In the genomic region with DNA sequence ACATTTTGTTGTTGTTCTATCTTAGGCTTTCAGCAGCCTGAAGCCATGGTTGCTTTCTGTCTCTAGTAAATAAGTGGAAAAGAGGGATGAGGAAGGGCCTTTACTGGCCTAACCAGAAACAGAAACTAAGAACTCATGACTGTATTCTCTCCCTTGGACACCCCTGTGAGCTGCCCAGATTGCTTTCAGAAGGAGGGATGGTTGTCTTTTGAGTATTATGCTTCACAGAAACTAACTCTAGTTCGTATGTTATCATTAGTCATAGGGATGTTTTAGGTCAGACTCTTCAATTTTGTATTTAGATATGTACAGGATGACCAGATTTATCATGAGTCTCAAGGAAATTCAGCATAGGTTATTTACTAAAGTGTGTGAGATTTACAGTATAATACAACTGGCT, we compare ENCODE assay signal across 22 cellular contexts. TPM values are rescaled to one million over a fixed set of nuclear protein-coding genes. Genes with fewer than 3 reads are reported as not detected.
DNase-seq lines count a peak whose midpoint lies in the region; ATAC-seq, FAIRE-seq and TF ChIP-seq lines count a peak whose summit lies in the region.
"Had no signal": no experiment of that assay in that cellular context is flagged by ENCODE, and none has a peak within 500 bp of the region (broad histone marks: within the 10 kb centered on the region; RNA-seq: fewer than 3 reads in every experiment).

No MANE protein-coding gene starts in this region.

- no peak overlapping the region for H2AFZ ChIP-seq in GM12878 (ENCODE audit: control insufficient read depth, low read depth, low read length)
- H2AFZ ChIP-seq: neural progenitor cell had no signal

- RAD21 ChIA-PET in GM12878 (lab: Charles Lee; ENCODE audit: unreplicated experiment) = no interaction called here

- H3K27me3 Mint-ChIP-seq in CD4-positive, CD25-positive, alpha-beta regulatory T cell = no peaks in the 10 kb centered on the region
- H3K27me3 Mint-ChIP-seq in chondrocyte (ENCODE audit: low read depth) = no peaks in the 10 kb centered on the region

- no peak overlapping the region for H3K4me2 ChIP-seq in GM12878 (ENCODE audit: control insufficient read depth, insufficient read depth)
- H3K4me2 ChIP-seq: neural progenitor cell had no signal

- intact Hi-C loops in GM12878 (cut with micrococcal nuclease; ENCODE audit: unreplicated experiment) (no loop called here), dorsolateral prefrontal cortex (cut with DNase I) (no loop called here), heart left ventricle (cut with DNase I) (no loop called here)

- no peaks in the 10 kb centered on the region for H4K20me1 ChIP-seq in GM12878 (ENCODE audit: control insufficient read depth, insufficient read depth)

- DNase-seq in CD4-positive, CD25-positive, alpha-beta regulatory T cell = no peak
- DNase-seq in GM12878 (ENCODE audit: low read depth, low spot score) (no peak), dorsolateral prefrontal cortex (no peak), chondrocyte (ENCODE audit: low spot score) (no peak), heart left ventricle (no peak), DMS79 (lab: John Stamatoyannopoulos, UW) (no peak)
- DNase-seq: dermis blood vessel endothelial cell; erythroblast; heart right ventricle; kidney glomerular epithelial cell; midbrain; NCI-H1694; NCI-H226; RPMI8226; stimulated activated CD4-positive, alpha-beta T cell treated with anti-CD3 and anti-CD28 coated beads, Interleukin-15, amount 100 ng/mL, for 24 hours; SW 1271 had no signal

- H3K36me3 ChIP-seq in CD4-positive, CD25-positive, alpha-beta regulatory T cell (ENCODE audit: control insufficient read depth, insufficient read depth, low read length) = peaks cover 52% of the 10 kb centered on the region
- peaks cover 6 to 38% of the 10 kb centered on the region in 2 experiments; a peak in 3 of 4 replicates for H3K36me3 ChIP-seq in GM12878 (ENCODE audit: control insufficient read depth in 2 of 2, insufficient read depth in 2 of 2, low read length in 1 of 2)
- H3K36me3 ChIP-seq in heart left ventricle = peaks cover 0 to 75% (median 33%) of the 10 kb centered on the region in 9 donors

- no peak for TF ChIP-seq EP300 in GM12878 (IDR thresholded peaks at IDR 0.05; ENCODE audit: borderline replicate concordance in 1 of 2, control insufficient read depth in 1 of 2, low read depth in 2 of 2, low read length in 2 of 2)

- TF ChIP-seq CTCF in GM12878 (IDR thresholded peaks at IDR 0.05 in 2 of 3, conservative IDR thresholded peaks at IDR 0.05 in 1 of 3; ENCODE audit: control insufficient read depth in 2 of 3, extremely low read depth in 1 of 3, insufficient read depth in 1 of 3, low read depth in 3 of 3, low read length in 3 of 3) = no peak
- no peak for TF ChIP-seq CTCF in dorsolateral prefrontal cortex (IDR thresholded peaks at IDR 0.05 in 54 of 56, conservative IDR thresholded peaks at IDR 0.05 in 2 of 56; ENCODE audit: low read depth in 1 of 56, partially characterized antibody in 56 of 56)
- no peak for TF ChIP-seq CTCF in chondrocyte (IDR thresholded peaks at IDR 0.05)
- TF ChIP-seq CTCF in heart left ventricle (IDR thresholded peaks at IDR 0.05) = no peak

- CTCF ChIA-PET in GM12878 (lab: Yijun Ruan, JAX) = interaction anchor here (1.4 kb wide), 1 partner anchor 34 kb away, joined by 3 read pairs; no protein-coding TSS in a partner anchor

- WGBS in GM12878 (ENCODE audit: insufficient coverage, insufficient replicate concordance, low lambda C conversion rate, missing lambda C conversion rate) = 0% methylated on average over 1 of the region's 1 CpG
- 82 to 96% (median 94%) methylated on average over 1 of the region's 1 CpG for WGBS in heart left ventricle, 4 donors

- peaks cover 3% of the 10 kb centered on the region for H3K79me2 ChIP-seq in GM12878 (ENCODE audit: control insufficient read depth, insufficient read depth, low read length)

- SMC1A ChIA-PET in GM12878 (lab: Charles Lee; ENCODE audit: uncharacterized antibody, unreplicated experiment) = interaction anchor here (0.8 to 1.4 kb wide), 2 partner anchors 12 to 34 kb away, joined by 3 read pairs; no protein-coding TSS in a partner anchor

- no peak overlapping the region for H3K4me3 ChIP-seq in CD4-positive, CD25-positive, alpha-beta regulatory T cell (ENCODE audit: low read depth, low read length)
- H3K4me3 ChIP-seq in GM12878 (no peak overlapping the region), dorsolateral prefrontal cortex (no peak overlapping the region), heart left ventricle (no peak overlapping the region)
- H3K4me3 ChIP-seq: heart right ventricle, neural progenitor cell had no signal

- no peaks in the 10 kb centered on the region for H3K9me3 ChIP-seq in CD4-positive, CD25-positive, alpha-beta regulatory T cell (ENCODE audit: control insufficient read depth in 2 of 2, low read length in 2 of 2)
- no peaks in the 10 kb centered on the region for H3K9me3 ChIP-seq in GM12878 (replicated peaks; ENCODE audit: control insufficient read depth, insufficient read depth, low read length)
- no peaks in the 10 kb centered on the region for H3K9me3 ChIP-seq in heart left ventricle
- H3K9me3 ChIP-seq: heart right ventricle had no signal

- BruUV-seq in GM12878 (replicated peaks; lab: Mats Ljungman, UMichigan) = no TSS peak

- H3K27ac Mint-ChIP-seq in CD4-positive, CD25-positive, alpha-beta regulatory T cell = peak overlapping the region in 2 of 3 donors; percentile 34 to 63
- H3K27ac Mint-ChIP-seq in chondrocyte (ENCODE audit: unreplicated experiment) = no peak overlapping the region
- H3K27ac Mint-ChIP-seq: neural progenitor cell had no signal

- no peak for FAIRE-seq in GM12878 (lab: Jason Lieb, UNC)
- FAIRE-seq: G401.6, GM12892 had no signal

- TF ChIP-seq POLR2A in GM12878 (IDR thresholded peaks at IDR 0.05; ENCODE audit: low read depth, low read length) (no peak), heart left ventricle (IDR thresholded peaks at IDR 0.05) (no peak)

- no peaks in the 10 kb centered on the region for H3K4me1 ChIP-seq in CD4-positive, CD25-positive, alpha-beta regulatory T cell (ENCODE audit: control insufficient read depth, insufficient read depth, low read length, poor library complexity, severe bottlenecking)
- H3K4me1 ChIP-seq in GM12878 (ENCODE audit: control insufficient read depth, insufficient read depth, low read length) (no peaks in the 10 kb centered on the region), heart left ventricle (no peaks in the 10 kb centered on the region)
- H3K4me1 ChIP-seq: heart right ventricle, neural progenitor cell had no signal

- TF ChIP-seq RAD21 in GM12878 (IDR thresholded peaks at IDR 0.05; ENCODE audit: insufficient read depth, low read depth, low read length) = no peak

- H3K36me3 Mint-ChIP-seq in CD4-positive, CD25-positive, alpha-beta regulatory T cell = peaks cover 23% of the 10 kb centered on the region
- peaks cover 9% of the 10 kb centered on the region for H3K36me3 Mint-ChIP-seq in chondrocyte (ENCODE audit: low read depth)

- POLR2A ChIA-PET in GM12878 (lab: Charles Lee) = interaction anchor here (0.9 kb wide), 1 partner anchor 16 kb away, joined by 3 read pairs; no protein-coding TSS in a partner anchor

- H3K27me3 ChIP-seq in CD4-positive, CD25-positive, alpha-beta regulatory T cell (ENCODE audit: control insufficient read depth, insufficient read depth, low read length) = no peaks in the 10 kb centered on the region
- H3K27me3 ChIP-seq in GM12878 (replicated peaks in 1 of 2; ENCODE audit: control insufficient read depth in 2 of 2, insufficient read depth in 2 of 2, low read length in 1 of 2) (no peaks in the 10 kb centered on the region), dorsolateral prefrontal cortex (no peaks in the 10 kb centered on the region), heart left ventricle (no peaks in the 10 kb centered on the region)
- H3K27me3 ChIP-seq: heart right ventricle, neural progenitor cell had no signal

- H3K4me3 Mint-ChIP-seq in CD4-positive, CD25-positive, alpha-beta regulatory T cell = no peak overlapping the region
- H3K4me3 Mint-ChIP-seq in chondrocyte (ENCODE audit: unreplicated experiment) = no peak overlapping the region
- H3K4me3 Mint-ChIP-seq: brain, neural progenitor cell had no signal

- H3K9me3 Mint-ChIP-seq in CD4-positive, CD25-positive, alpha-beta regulatory T cell = peaks cover 0 to 2% (median 0%) of the 10 kb centered on the region in 7 donors
- H3K9me3 Mint-ChIP-seq in chondrocyte (ENCODE audit: low read depth) = no peaks in the 10 kb centered on the region
- H3K9me3 Mint-ChIP-seq: neural progenitor cell had no signal

- no peak overlapping the region for H3K9ac ChIP-seq in GM12878 (ENCODE audit: control insufficient read depth, insufficient read depth, low read length)
- H3K9ac ChIP-seq: neural progenitor cell had no signal

- H3K4me1 Mint-ChIP-seq in CD4-positive, CD25-positive, alpha-beta regulatory T cell = peaks cover 30 to 39% (median 34%) of the 10 kb centered on the region in 4 donors
- no peaks in the 10 kb centered on the region for H3K4me1 Mint-ChIP-seq in chondrocyte (ENCODE audit: low read depth)
- H3K4me1 Mint-ChIP-seq: neural progenitor cell had no signal

- H3K27ac ChIP-seq in CD4-positive, CD25-positive, alpha-beta regulatory T cell (ENCODE audit: insufficient read depth, low read length, poor library complexity, severe bottlenecking) = no peak overlapping the region
- H3K27ac ChIP-seq in GM12878 (ENCODE audit: control insufficient read depth, insufficient read depth) (no peak overlapping the region), dorsolateral prefrontal cortex (no peak overlapping the region), heart left ventricle (no peak overlapping the region)
- H3K27ac ChIP-seq: heart right ventricle, neural progenitor cell had no signal

- no peak for ATAC-seq in CD4-positive, CD25-positive, alpha-beta regulatory T cell (ENCODE audit: low read depth in 2 of 2)
- ATAC-seq in GM18870 (IDR thresholded peaks at IDR 0.05; ENCODE audit: unreplicated experiment) = peak; percentile 72
- peak; percentile 77 for ATAC-seq in HG02870 (IDR thresholded peaks at IDR 0.05; ENCODE audit: unreplicated experiment)
- ATAC-seq in GM12878 = peak; percentile 27; the same call in 2 of the 3 replicates
- no peak for ATAC-seq in heart left ventricle
- ATAC-seq: heart right ventricle had no signal

- in situ Hi-C loops in GM12878 (cut with MboI) = no loop called here

RNA-seq across cellular contexts. Expression of a gene that starts 17.5 kb away (rescaled TPM):
- 7.0 TPM for total RNA-seq in CD4-positive, CD25-positive, alpha-beta regulatory T cell
- polyA plus RNA-seq in CD4-positive, CD25-positive, alpha-beta regulatory T cell = 10 to 100 TPM in 3 of 4 donors, 1 to 10 TPM in 1; 9.2 to 13.1 (median 11.4) TPM
- total RNA-seq in GM12878 (2013; cell fraction: nucleolus; rRNA removed) = 14.9 TPM in 2 replicates
- total RNA-seq in GM12878 (2014; rRNA removed) = 24.5 and 29.1 TPM in 2 replicates
- 28.9 and 30.4 TPM in 2 replicates for total RNA-seq in GM12878 (2014; rRNA removed; fragmentation: Illumina TruSeq; extraction: Trizol)
- 16.1 and 17.9 TPM in 2 replicates for total RNA-seq in GM12878 (2021)
- polyA plus RNA-seq in GM12878 (2011; ENCODE audit: low read depth) = 7.2 TPM
- polyA plus RNA-seq in GM12878 (2011; rRNA removed) = 21.9 and 33.0 TPM in 2 replicates
- 9.3 and 14.7 TPM in 2 replicates for polyA plus RNA-seq in GM12878 (2011; cell fraction: cytosol; rRNA removed)
- polyA plus RNA-seq in GM12878 (2011; cell fraction: nucleus; rRNA removed) = 22.9 and 24.6 TPM in 2 replicates
- polyA plus RNA-seq in GM12878 (2012) = 9.2 and 14.8 TPM in 2 replicates
- 31.0 and 40.7 TPM in 2 replicates for polyA plus RNA-seq in GM12878 (2014; fragmentation: Illumina TruSeq; extraction: Trizol)
- polyA plus RNA-seq in GM12878 (2014; fragmentation: Nextera tagmentation; extraction: Ambion mirVana) = 10 to 100 TPM; 15.1 to 17.8 TPM
- 13.2 and 15.8 TPM in 2 replicates for polyA plus RNA-seq in GM12878 (2014; rRNA removed)
- 10 to 100 TPM; 34.1 to 38.7 TPM for polyA plus RNA-seq in GM12878 (2016; fragmentation: Nextera tagmentation; extraction: Ambion mirVana)
- 13.4 and 18.0 TPM in 2 replicates for polyA minus RNA-seq in GM12878 (2011; rRNA and poly(A)+ RNA removed)
- 5.1 and 5.6 TPM in 2 replicates for polyA minus RNA-seq in GM12878 (2011; cell fraction: cytosol; rRNA and poly(A)+ RNA removed)
- polyA minus RNA-seq in GM12878 (2011; cell fraction: nucleus; rRNA and poly(A)+ RNA removed) = 8.5 and 12.3 TPM in 2 replicates
- 1 to 10 TPM in 109 of 120 experiments, under 1 TPM in 11; 0.38 to 4.4 (median 1.7) TPM for total RNA-seq in dorsolateral prefrontal cortex
- 2.8 to 4.5 TPM (median 3.2 TPM) in 3 replicates for total RNA-seq in chondrocyte
- 1 to 10 TPM in 3 of 9 donors, under 1 TPM in 6; 0.35 to 4.0 (median 0.72) TPM for total RNA-seq in heart left ventricle
- 1 to 10 TPM in 1 of 2 donors, under 1 TPM in 1; 0.19 to 1.8 TPM for polyA plus RNA-seq in heart left ventricle

RNA-seq across cellular contexts. Expression of a gene that starts 17.8 kb away (rescaled TPM):
- 8.8 TPM for total RNA-seq in CD4-positive, CD25-positive, alpha-beta regulatory T cell
- polyA plus RNA-seq in CD4-positive, CD25-positive, alpha-beta regulatory T cell = 1 to 10 TPM; 6.1 to 8.0 (median 7.2) TPM
- total RNA-seq in GM12878 (2013; cell fraction: nucleolus; rRNA removed) = 6.3 and 7.4 TPM in 2 replicates
- total RNA-seq in GM12878 (2014; rRNA removed) (19.1 and 24.4 TPM in 2 replicates), GM12878 (2014; rRNA removed; fragmentation: Illumina TruSeq; extraction: Trizol) (23.0 and 24.2 TPM in 2 replicates), GM12878 (2021) (18.8 and 19.0 TPM in 2 replicates), dorsolateral prefrontal cortex (10 to 100 TPM in 115 of 120 experiments, 1 to 10 TPM in 5; 6.7 to 29.0 (median 16.5) TPM), chondrocyte (10.9 to 11.7 TPM (median 11.6 TPM) in 3 replicates), heart left ventricle (1 to 10 TPM; 4.4 to 8.6 (median 6.9) TPM)
- 8.7 TPM for polyA plus RNA-seq in GM12878 (2011; ENCODE audit: low read depth)
- polyA plus RNA-seq in GM12878 (2011; rRNA removed) (27.8 and 47.4 TPM in 2 replicates), GM12878 (2014; fragmentation: Illumina TruSeq; extraction: Trizol) (16.2 and 24.2 TPM in 2 replicates), GM12878 (2014; fragmentation: Nextera tagmentation; extraction: Ambion mirVana) (10 to 100 TPM; 29.2 to 31.8 TPM), GM12878 (2014; rRNA removed) (17.4 and 19.6 TPM in 2 replicates), GM12878 (2016; fragmentation: Nextera tagmentation; extraction: Ambion mirVana) (10 to 100 TPM; 46.2 to 47.6 TPM), heart left ventricle (10 to 100 TPM in 1 of 2 donors, 1 to 10 TPM in 1; 5.3 to 11.3 TPM)
- polyA plus RNA-seq in GM12878 (2011; cell fraction: cytosol; rRNA removed) = 5.4 and 7.0 TPM in 2 replicates
- polyA plus RNA-seq in GM12878 (2011; cell fraction: nucleus; rRNA removed) = 3.6 and 4.8 TPM in 2 replicates
- 19.8 and 20.9 TPM in 2 replicates for polyA plus RNA-seq in GM12878 (2012)
- 2.5 and 3.7 TPM in 2 replicates for polyA minus RNA-seq in GM12878 (2011; rRNA and poly(A)+ RNA removed)
- polyA minus RNA-seq in GM12878 (2011; cell fraction: cytosol; rRNA and poly(A)+ RNA removed) = 1.3 and 2.3 TPM in 2 replicates
- 1.6 and 1.9 TPM in 2 replicates for polyA minus RNA-seq in GM12878 (2011; cell fraction: nucleus; rRNA and poly(A)+ RNA removed)

RNA-seq across cellular contexts. Expression of a gene that starts 36.4 kb away (rescaled TPM):
- total RNA-seq in CD4-positive, CD25-positive, alpha-beta regulatory T cell = 46.7 TPM
- polyA plus RNA-seq in CD4-positive, CD25-positive, alpha-beta regulatory T cell = 10 to 100 TPM; 15.1 to 19.3 (median 18.3) TPM
- total RNA-seq in GM12878 (2013; cell fraction: nucleolus; rRNA removed) = 40.2 and 42.1 TPM in 2 replicates
- 42.5 and 48.8 TPM in 2 replicates for total RNA-seq in GM12878 (2014; rRNA removed)
- 62.6 and 65.3 TPM in 2 replicates for total RNA-seq in GM12878 (2014; rRNA removed; fragmentation: Illumina TruSeq; extraction: Trizol)
- 45.9 and 48.5 TPM in 2 replicates for total RNA-seq in GM12878 (2021)
- polyA plus RNA-seq in GM12878 (2011; ENCODE audit: low read depth) = 16.8 TPM
- polyA plus RNA-seq in GM12878 (2011; rRNA removed) = 49.0 and 78.1 TPM in 2 replicates
- polyA plus RNA-seq in GM12878 (2011; cell fraction: cytosol; rRNA removed) = 18.9 and 25.2 TPM in 2 replicates
- 32.9 and 34.6 TPM in 2 replicates for polyA plus RNA-seq in GM12878 (2011; cell fraction: nucleus; rRNA removed)
- polyA plus RNA-seq in GM12878 (2012) = 26.9 and 31.1 TPM in 2 replicates
- polyA plus RNA-seq in GM12878 (2014; fragmentation: Illumina TruSeq; extraction: Trizol) = 56.8 and 68.2 TPM in 2 replicates
- 10 to 100 TPM; 10.8 to 13.6 TPM for polyA plus RNA-seq in GM12878 (2014; fragmentation: Nextera tagmentation; extraction: Ambion mirVana)
- 28.3 and 29.7 TPM in 2 replicates for polyA plus RNA-seq in GM12878 (2014; rRNA removed)
- 10 to 100 TPM; 34.9 to 36.0 TPM for polyA plus RNA-seq in GM12878 (2016; fragmentation: Nextera tagmentation; extraction: Ambion mirVana)
- polyA minus RNA-seq in GM12878 (2011; rRNA and poly(A)+ RNA removed) = 19.1 and 32.3 TPM in 2 replicates
- 13.5 and 19.0 TPM in 2 replicates for polyA minus RNA-seq in GM12878 (2011; cell fraction: cytosol; rRNA and poly(A)+ RNA removed)
- polyA minus RNA-seq in GM12878 (2011; cell fraction: nucleus; rRNA and poly(A)+ RNA removed) = 11.7 and 22.8 TPM in 2 replicates
- 10 to 100 TPM; 17.1 to 33.3 (median 24.6) TPM for total RNA-seq in dorsolateral prefrontal cortex
- 28.3 to 33.4 TPM (median 30.5 TPM) in 3 replicates for total RNA-seq in chondrocyte
- total RNA-seq in heart left ventricle = 10 to 100 TPM; 13.9 to 22.2 (median 17.7) TPM
- polyA plus RNA-seq in heart left ventricle = 10 to 100 TPM in 1 of 2 donors, 1 to 10 TPM in 1; 4.8 to 14.6 TPM

RNA-seq across cellular contexts. Expression of a gene that starts 36.7 kb away (rescaled TPM):
- 34.1 TPM for total RNA-seq in CD4-positive, CD25-positive, alpha-beta regulatory T cell
- polyA plus RNA-seq in CD4-positive, CD25-positive, alpha-beta regulatory T cell = 10 to 100 TPM; 13.6 to 21.4 (median 18.5) TPM
- 78.8 and 97.1 TPM in 2 replicates for total RNA-seq in GM12878 (2013; cell fraction: nucleolus; rRNA removed)
- total RNA-seq in GM12878 (2014; rRNA removed) = 11.6 and 16.3 TPM in 2 replicates
- total RNA-seq in GM12878 (2014; rRNA removed; fragmentation: Illumina TruSeq; extraction: Trizol) = 22.9 and 24.5 TPM in 2 replicates
- total RNA-seq in GM12878 (2021) = 14.1 and 14.3 TPM in 2 replicates
- 3.1 TPM for polyA plus RNA-seq in GM12878 (2011; ENCODE audit: low read depth)
- 9.0 and 20.3 TPM in 2 replicates for polyA plus RNA-seq in GM12878 (2011; rRNA removed)
- 1.1 and 2.2 TPM in 2 replicates for polyA plus RNA-seq in GM12878 (2011; cell fraction: cytosol; rRNA removed)
- 5.4 and 5.7 TPM in 2 replicates for polyA plus RNA-seq in GM12878 (2011; cell fraction: nucleus; rRNA removed)
- 8.8 and 9.6 TPM in 2 replicates for polyA plus RNA-seq in GM12878 (2012)
- 13.8 and 17.6 TPM in 2 replicates for polyA plus RNA-seq in GM12878 (2014; fragmentation: Illumina TruSeq; extraction: Trizol)
- polyA plus RNA-seq in GM12878 (2014; fragmentation: Nextera tagmentation; extraction: Ambion mirVana) = 1 to 10 TPM; 6.4 to 7.7 TPM
- 4.5 and 8.2 TPM in 2 replicates for polyA plus RNA-seq in GM12878 (2014; rRNA removed)
- polyA plus RNA-seq in GM12878 (2016; fragmentation: Nextera tagmentation; extraction: Ambion mirVana) = 10 to 100 TPM; 10.5 to 15.5 TPM
- 4.4 and 13.0 TPM in 2 replicates for polyA minus RNA-seq in GM12878 (2011; rRNA and poly(A)+ RNA removed)
- 5.6 and 6.7 TPM in 2 replicates for polyA minus RNA-seq in GM12878 (2011; cell fraction: cytosol; rRNA and poly(A)+ RNA removed)
- 15.1 and 24.9 TPM in 2 replicates for polyA minus RNA-seq in GM12878 (2011; cell fraction: nucleus; rRNA and poly(A)+ RNA removed)
- total RNA-seq in dorsolateral prefrontal cortex = 10 to 100 TPM; 11.8 to 33.0 (median 22.4) TPM
- 18.2 to 29.9 TPM (median 20.7 TPM) in 3 replicates for total RNA-seq in chondrocyte
- 10 to 100 TPM in 7 of 9 donors, 1 to 10 TPM in 2; 7.6 to 24.1 (median 12.8) TPM for total RNA-seq in heart left ventricle
- 10 to 100 TPM in 1 of 2 donors, 1 to 10 TPM in 1; 9.1 to 12.9 TPM for polyA plus RNA-seq in heart left ventricle

Comparison
In these comparisons a context has a peak if more than half of its experiments do, and no peak if none do; other contexts are left out.
1. ATAC-seq: peak in GM18870 (single experiment), HG02870 (single experiment) and GM12878 (single experiment); none in CD4-positive, CD25-positive, alpha-beta regulatory T cell (0 of 2) and heart left ventricle (0 of 4).